Comparison of ENCODE assay signal across 34 cellular contexts in genomic region chr19:21908066-21908465, GRCh38.
"Had no signal": no experiment of that assay in that cellular context is flagged by ENCODE, and none has a peak within 500 bp of the region (broad histone marks: within the 10 kb centered on the region; RNA-seq: fewer than 3 reads in every experiment).

No MANE protein-coding gene starts in this region.

- H3K9ac ChIP-seq: KMS-11 had no signal

- H3K36me3 ChIP-seq: MG63 had no signal

- H3K4me3 ChIP-seq: MG63 had no signal

- H3K4me2 ChIP-seq: KMS-11 had no signal

- DNase-seq: Karpas-422, Kasumi-1, MG63, MM.1S, MV-4-11, NCI-H1048, NCI-H1092, NCI-H1092 treated with DMSO at 0.1 percent for 48 hours, NCI-H1105, NCI-H1105 treated with DMSO at 0.1 percent for 48 hours, NCI-H1417, NCI-H1417 treated with DMSO at 0.1 percent for 48 hours, NCI-H1436, NCI-H1436 treated with DMSO at 0.1 percent for 48 hours, NCI-H146, NCI-H1694, NCI-H1694 treated with DMSO at 0.1 percent for 48 hours, NCI-H187, NCI-H187 treated with DMSO at 0.1 percent for 48 hours, NCI-H1930, NCI-H2029, NCI-H2029 treated with DMSO at 0.1 percent for 48 hours, NCI-H2081, NCI-H2081 treated with DMSO at 0.1 percent for 48 hours, NCI-H2107, NCI-H2171, NCI-H2171 treated with DMSO at 0.1 percent for 48 hours, NCI-H2227 treated with DMSO at 0.1 percent for 48 hours, NCI-H226, NCI-H345, NCI-H446, NCI-H446 treated with DMSO at 0.1 percent for 48 hours, NCI-H510A had no signal

- H3K27me3 ChIP-seq: MG63 had no signal

- H3K9me3 ChIP-seq: MG63 had no signal

- H3K27ac ChIP-seq: KMS-11 had no signal
